ENCODE assay signal across 8 cellular contexts in the genomic region with DNA sequence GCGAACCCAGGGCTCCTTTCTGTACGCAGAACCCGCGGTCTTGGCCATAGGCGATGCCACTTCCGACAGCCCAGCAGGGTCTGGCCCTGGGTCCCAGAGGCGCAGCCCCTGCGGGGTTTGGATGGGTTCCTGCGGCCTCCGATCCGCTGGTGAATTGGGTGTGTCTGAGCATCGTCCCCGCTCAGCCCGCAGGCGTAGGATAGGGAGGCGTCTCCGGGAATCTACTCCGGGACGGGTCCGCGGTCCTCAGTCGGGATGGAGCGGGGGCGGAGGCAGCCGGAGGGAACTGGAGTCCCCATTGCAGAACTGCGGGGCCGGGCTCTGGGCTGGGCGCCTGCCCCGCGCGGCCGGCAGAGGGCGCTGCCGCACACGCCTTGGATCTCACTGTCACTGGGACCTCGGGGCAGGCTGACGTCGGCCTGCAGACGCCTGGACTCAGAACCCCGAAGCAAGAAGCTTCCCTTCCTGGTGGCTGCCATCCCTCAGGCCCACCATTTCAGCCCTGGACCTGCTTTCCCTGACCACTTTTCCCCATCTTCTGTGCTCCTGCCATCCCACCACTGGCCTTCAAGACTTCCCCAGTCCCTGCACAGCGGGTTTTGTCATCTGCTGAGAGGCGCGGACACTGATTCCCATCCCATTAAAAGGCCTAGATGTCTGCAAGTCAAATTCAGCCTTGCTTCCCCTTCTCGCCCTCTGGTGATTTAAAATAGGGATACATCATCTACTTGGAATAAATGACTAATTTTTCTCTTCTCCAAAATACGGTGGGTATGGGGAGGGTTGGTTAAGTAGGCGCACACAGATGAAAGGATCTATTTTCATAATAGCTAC. TPM values are rescaled to one million over a fixed set of nuclear protein-coding genes. Genes with fewer than 3 reads are reported as not detected.
DNase-seq lines count a peak whose midpoint lies in the region; ATAC-seq, FAIRE-seq and TF ChIP-seq lines count a peak whose summit lies in the region.

No MANE protein-coding gene starts in this region.

- CTCF ChIA-PET in A549 (lab: Yijun Ruan, JAX) = interaction anchor here (0.6 to 17.1 kb wide), 66 partner anchors 8 to 583 kb away, joined by 3 to 872 read pairs (median 4); partner anchors contain the start of gene CREB3L1

- H3K4me3 ChIP-seq in A549 = peak overlapping the region; percentile 53
- peak overlapping the region; percentile 68 for H3K4me3 ChIP-seq in coronary artery
- H3K4me3 ChIP-seq in left lung = peak overlapping the region; percentile 21 to 58

- TF ChIP-seq CTCF in A549 (IDR thresholded peaks at IDR 0.05) = peak; percentile 95
- peak; percentile 98 for TF ChIP-seq CTCF in coronary artery (IDR thresholded peaks at IDR 0.05)
- TF ChIP-seq CTCF in left lung (IDR thresholded peaks at IDR 0.05) = peak; percentile 99 to 100

- no peak for FAIRE-seq in A549 (lab: Jason Lieb, UNC)

- peaks cover 36% of the 10 kb centered on the region for H3K4me1 ChIP-seq in A549
- peaks cover 25 to 59% of the 10 kb centered on the region in 2 donors for H3K4me1 ChIP-seq in left lung

- POLR2A ChIA-PET in A549 (lab: Yijun Ruan, JAX) = interaction anchor here (1.0 to 3.3 kb wide), 5 partner anchors 56 to 118 kb away, joined by 3 to 16 read pairs (median 8); partner anchors contain the start of gene PHF21A

- H3K36me3 ChIP-seq in left lung = no peaks in the 10 kb centered on the region

- peaks cover 22% of the 10 kb centered on the region for H3K27me3 Mint-ChIP-seq in activated CD4-positive, alpha-beta T cell treated with anti-CD3 and anti-CD28 coated beads, Interleukin-2, amount 10 ng/mL, durations not matched to agents 24 days and 14 days

- WGBS in A549 (ENCODE audit: missing lambda C conversion rate) = 14% methylated on average over 34 of the region's 46 CpGs

- H3K4me3 Mint-ChIP-seq in activated CD4-positive, alpha-beta T cell treated with anti-CD3 and anti-CD28 coated beads, Interleukin-2, amount 10 ng/mL, durations not matched to agents 24 days and 14 days = peak overlapping the region; percentile 75

- H3K27me3 ChIP-seq in left lung = peaks cover 0 to 16% of the 10 kb centered on the region in 2 donors

- H3K9me3 ChIP-seq in A549 = peaks cover 6% of the 10 kb centered on the region; the same call in 1 of the 3 replicates
- no peaks in the 10 kb centered on the region for H3K9me3 ChIP-seq in left lung

- no peak for TF ChIP-seq EP300 in A549 (IDR thresholded peaks at IDR 0.05)

- no peaks in the 10 kb centered on the region for H3K9me3 Mint-ChIP-seq in activated CD4-positive, alpha-beta T cell treated with anti-CD3 and anti-CD28 coated beads, Interleukin-2, amount 10 ng/mL, durations not matched to agents 24 days and 14 days

- peak overlapping the region; percentile 97 for H3K4me2 ChIP-seq in A549

- H3K27ac ChIP-seq in A549 (peak overlapping the region; percentile 78 to 89), coronary artery (peak overlapping the region in 1 of 2 donors; percentile 83), left lung (peak overlapping the region; percentile 89 to 91)

- peaks cover 41% of the 10 kb centered on the region for H3K4me1 Mint-ChIP-seq in activated CD4-positive, alpha-beta T cell treated with anti-CD3 and anti-CD28 coated beads, Interleukin-2, amount 10 ng/mL, durations not matched to agents 24 days and 14 days

- peak; percentile 89 to 96 for TF ChIP-seq RAD21 in A549 (conservative IDR thresholded peaks at IDR 0.05 in 1 of 2, IDR thresholded peaks at IDR 0.05 in 1 of 2)

- peak overlapping the region; percentile 32 for H3K27ac Mint-ChIP-seq in activated CD4-positive, alpha-beta T cell treated with anti-CD3 and anti-CD28 coated beads, Interleukin-2, amount 10 ng/mL, durations not matched to agents 24 days and 14 days

- no peaks in the 10 kb centered on the region for H3K36me3 Mint-ChIP-seq in activated CD4-positive, alpha-beta T cell treated with anti-CD3 and anti-CD28 coated beads, Interleukin-2, amount 10 ng/mL, durations not matched to agents 24 days and 14 days (ENCODE audit: low read depth)

- no peak for TF ChIP-seq POLR2A in A549 (IDR thresholded peaks at IDR 0.05; ENCODE audit: low read length)

- peak; percentile 57 to 87 for ATAC-seq in A549
- peak; percentile 64 for ATAC-seq in GM18519 (IDR thresholded peaks at IDR 0.05; ENCODE audit: low FRiP score, unreplicated experiment)
- peak; percentile 67 for ATAC-seq in HG03135 (IDR thresholded peaks at IDR 0.05; ENCODE audit: unreplicated experiment)
- ATAC-seq in left lung = peak; percentile 84

- DNase-seq in A549 (ENCODE audit: low read depth in 1 of 2, low spot score in 1 of 2) (peak; percentile 85 to 86), NCI-H446 (lab: John Stamatoyannopoulos, UW) (peak; percentile 76 to 89), coronary artery (ENCODE audit: low spot score) (peak; percentile 88), left lung (peak; percentile 89 to 98)
- DNase-seq in activated CD4-positive, alpha-beta T cell treated with anti-CD3 and anti-CD28 coated beads, Interleukin-2, amount 10 ng/mL, durations not matched to agents 24 days and 14 days = peak; percentile 96
- DNase-seq in stimulated activated CD4-positive, alpha-beta T cell treated with anti-CD3 and anti-CD28 coated beads, Interleukin-2, amount 100 ng/mL, for 24 hours = peak; percentile 84 to 87

- intact Hi-C loops in activated CD4-positive, alpha-beta T cell treated with anti-CD3 and anti-CD28 coated beads, Interleukin-2, amount 10 ng/mL, durations not matched to agents 24 days and 14 days (cut with micrococcal nuclease) = loop anchor here (1.0 to 5.0 kb wide), 4 partner anchors 69 to 142 kb away; partner anchors contain the start of gene MDK
- intact Hi-C loops in left lung (cut with DNase I) = loop anchor here in 1 of 2 donors (10.0 kb wide), 1 partner anchor 114 kb away; the partner anchor contains the start of gene PHF21A

TF ChIP-seq in A549, 52 proteins besides CTCF, POLR2A, EP300 and RAD21 (continues in another document):
- TF ChIP-seq EHF (CRISPR knock-in tag; IDR thresholded peaks at IDR 0.05) (no peak), JUNB (IDR thresholded peaks at IDR 0.05) (no peak), HMGXB4 (CRISPR knock-in tag; IDR thresholded peaks at IDR 0.05; ENCODE audit: borderline replicate concordance) (no peak), BCL3 (IDR thresholded peaks at IDR 0.05) (no peak), TP53 (CRISPR knock-in tag; IDR thresholded peaks at IDR 0.05) (0 out of 2 replicates have a peak, but pooled peaks have one; percentile 45), FOSB (CRISPR knock-in tag; IDR thresholded peaks at IDR 0.05) (no peak), USF2 (IDR thresholded peaks at IDR 0.05) (no peak), ZFP36 (IDR thresholded peaks at IDR 0.05; ENCODE audit: borderline replicate concordance, partially characterized antibody) (no peak), MYC (IDR thresholded peaks at IDR 0.05; ENCODE audit: borderline replicate concordance, low read length) (no peak), PHF8 (IDR thresholded peaks at IDR 0.05; ENCODE audit: borderline replicate concordance, low read depth) (no peak), ZNF302 (CRISPR knock-in tag; IDR thresholded peaks at IDR 0.05) (no peak), NR3C1 (IDR thresholded peaks at IDR 0.05) (no peak), HDAC2 (IDR thresholded peaks at IDR 0.05) (no peak), HOXB5 (CRISPR knock-in tag; IDR thresholded peaks at IDR 0.05) (no peak)

RNA-seq across cellular contexts. Expression of gene CREB3L1, which starts 38.3 kb away (rescaled TPM):
- polyA plus RNA-seq in A549 (2011; rRNA removed) (0.48 and 0.61 TPM in 2 replicates), A549 (2017; fragmentation: RNase III; extraction: RNeasy Plus Mini Kit Qiagen cat#74134 plus additional on column Dnase treatment) (2.1 to 2.7 TPM (median 2.3 TPM) in 3 replicates)
- polyA plus RNA-seq in A549 (2012; cell fraction: cytosol; rRNA removed) = 0.24 and 0.45 TPM in 2 replicates
- 0.56 and 0.86 TPM in 2 replicates for polyA plus RNA-seq in A549 (2012; cell fraction: nucleus; rRNA removed)
- polyA minus RNA-seq in A549 (2011; rRNA and poly(A)+ RNA removed) = 1.3 and 1.7 TPM in 2 replicates
- 0.09 and 0.17 TPM in 2 replicates for total RNA-seq in activated CD4-positive, alpha-beta T cell treated with anti-CD3 and anti-CD28 coated beads, Interleukin-2, amount 10 ng/mL, durations not matched to agents 24 days and 14 days
- 10 to 100 TPM; 40.5 to 59.3 TPM for total RNA-seq in left lung

Comparison
In these comparisons a context has a peak if more than half of its experiments do, and no peak if none do; other contexts are left out.
1. RNA of gene CREB3L1, which starts 38.3 kb away (total RNA-seq): 40.5 to 59.3 TPM in left lung; 0.09 to 0.17 TPM in activated CD4-positive, alpha-beta T cell treated with anti-CD3 and anti-CD28 coated beads, Interleukin-2, amount 10 ng/mL, durations not matched to agents 24 days and 14 days; every median in the first group is over 10 times any median in the second.
2. Peak in every context shown above with its lines, with median percentiles within 50 percentile points of each other: ATAC-seq, DNase-seq, H3K4me3 ChIP-seq and CTCF ChIP-seq.